ENCODE assay signal across 22 cellular contexts in genomic region chr20:61927193-61927825, GRCh38.
"Had no signal": no experiment of that assay in that cellular context is flagged by ENCODE, and none has a peak within 500 bp of the region (broad histone marks: within the 10 kb centered on the region; RNA-seq: fewer than 3 reads in every experiment).

No MANE protein-coding gene starts in this region.

- ATAC-seq: activated T-cell treated with anti-CD3 and anti-CD28 coated beads, Interleukin-2, amount 50 U/mL, for 72 hours; body of pancreas; T-cell had no signal

- H3K36me3 ChIP-seq: ascending aorta, Peyer's patch had no signal

- FAIRE-seq: TTC549 had no signal

- H3K4me1 ChIP-seq: ascending aorta, body of pancreas, Peyer's patch had no signal

- H3K27me3 ChIP-seq: ascending aorta, body of pancreas, Peyer's patch had no signal

- H3K9me3 ChIP-seq: ascending aorta, body of pancreas, Peyer's patch had no signal

- H3K4me3 ChIP-seq: ascending aorta, body of pancreas, Peyer's patch, SK-N-MC had no signal

- H3K27ac ChIP-seq: ascending aorta, body of pancreas, Peyer's patch, SK-N-MC had no signal

- DNase-seq: activated B cell treated with CpG ODN at 0.5 μM for 24 hours; activated CD4-positive, alpha-beta memory T cell treated with anti-CD3 and anti-CD28 coated beads for 36 hours; activated CD4-positive, alpha-beta T cell treated with anti-CD3 and anti-CD28 coated beads for 1 hour; activated CD4-positive, alpha-beta T cell treated with anti-CD3 and anti-CD28 coated beads, Interleukin-2, amount 10 ng/mL, durations not matched to agents 24 days and 14 days; activated naive CD4-positive, alpha-beta T cell treated with anti-CD3 and anti-CD28 coated beads, Interleukin-2, amount 50 U/mL, for 16 hours; activated T-cell treated with anti-CD3 and anti-CD28 coated beads, Interleukin-2, amount 50 U/mL, for 72 hours; amniotic stem cell; body of pancreas; IMR-90; Kasumi-1; KBM-7; NCI-H1048; NCI-H1930; NCI-H446; NCI-H524; Peyer's patch; T-cell; T-helper 2 cell; T1000 had no signal
